In genomic region chr2:174596994-174597346, GRCh38 we compare ENCODE assay signal across 9 cellular contexts. TPM values are rescaled to one million over a fixed set of nuclear protein-coding genes. Genes with fewer than 3 reads are reported as not detected.
DNase-seq lines count a peak whose midpoint lies in the region; ATAC-seq and TF ChIP-seq lines count a peak whose summit lies in the region.
"Had no signal": no experiment of that assay in that cellular context is flagged by ENCODE, and none has a peak within 500 bp of the region (broad histone marks: within the 10 kb centered on the region; RNA-seq: fewer than 3 reads in every experiment).

No MANE protein-coding gene starts in this region.

- TF ChIP-seq CTCF in heart right ventricle (IDR thresholded peaks at IDR 0.05), result no peak
- no peak for TF ChIP-seq CTCF in upper lobe of left lung (IDR thresholded peaks at IDR 0.05)

- intact Hi-C loops in heart right ventricle (cut with DNase I), result loop anchor here in 1 of 10 donors (10.0 kb wide), 1 partner anchor 112 kb away; the partner anchor contains the start of gene GPR155
- intact Hi-C loops in cardiac septum (cut with DNase I), result no loop called here

- TF ChIP-seq POLR2A in upper lobe of left lung (IDR thresholded peaks at IDR 0.05), result no peak

- ATAC-seq in heart right ventricle (no peak), upper lobe of left lung (ENCODE audit: low FRiP score in 2 of 2) (no peak)
- ATAC-seq in activated T-helper 17 cell treated with anti-CD3 and anti-CD28 coated beads, Interleukin-2, amount 50 U/mL, for 72 hours (replicated peaks), result no peak

- DNase-seq in heart right ventricle (no peak), cardiac septum (ENCODE audit: low spot score) (no peak), upper lobe of left lung (no peak), Ammon's horn (ENCODE audit: low spot score) (no peak), GDM1 (lab: John Stamatoyannopoulos, UW) (no peak)
- DNase-seq in stimulated activated CD4-positive, alpha-beta T cell treated with anti-CD3 and anti-CD28 coated beads, Interleukin-4, amount 100 ng/mL, for 4 hours, result no peak
- DNase-seq: NCI-H1436 treated with DMSO at 0.1 percent for 48 hours had no signal

- peaks cover 42% of the 10 kb centered on the region for H3K4me1 Mint-ChIP-seq in activated T-helper 17 cell treated with anti-CD3 and anti-CD28 coated beads, Interleukin-2, amount 50 U/mL, for 72 hours

- peaks cover 52% of the 10 kb centered on the region for H3K36me3 Mint-ChIP-seq in activated T-helper 17 cell treated with anti-CD3 and anti-CD28 coated beads, Interleukin-2, amount 50 U/mL, for 72 hours (ENCODE audit: low read depth)

- TF ChIP-seq EP300 in upper lobe of left lung (IDR thresholded peaks at IDR 0.05), result no peak

- no peaks in the 10 kb centered on the region for H3K9me3 Mint-ChIP-seq in activated T-helper 17 cell treated with anti-CD3 and anti-CD28 coated beads, Interleukin-2, amount 50 U/mL, for 72 hours

- H3K27me3 ChIP-seq in heart right ventricle (no peaks in the 10 kb centered on the region), mononuclear cell (ENCODE audit: insufficient read depth, low read length) (no peaks in the 10 kb centered on the region), upper lobe of left lung (no peaks in the 10 kb centered on the region)

- H3K9me3 ChIP-seq in heart right ventricle, result no peaks in the 10 kb centered on the region
- no peaks in the 10 kb centered on the region for H3K9me3 ChIP-seq in mononuclear cell (ENCODE audit: low read depth, low read length)
- no peaks in the 10 kb centered on the region for H3K9me3 ChIP-seq in upper lobe of left lung

- peak overlapping the region; percentile 91 for H3K4me3 Mint-ChIP-seq in activated T-helper 17 cell treated with anti-CD3 and anti-CD28 coated beads, Interleukin-2, amount 50 U/mL, for 72 hours

- H3K27ac Mint-ChIP-seq in activated T-helper 17 cell treated with anti-CD3 and anti-CD28 coated beads, Interleukin-2, amount 50 U/mL, for 72 hours, result peak overlapping the region; percentile 97

- H3K4me3 ChIP-seq in heart right ventricle (peak overlapping the region in 6 of 10 donors; percentile 2 to 52 (median 30)), mononuclear cell (ENCODE audit: low read length) (peak overlapping the region; percentile 72), upper lobe of left lung (peak overlapping the region in 3 of 4 donors; percentile 9 to 36 (median 22))

- 81 to 85% methylated on average over 4 of the region's 4 CpGs for WGBS in heart right ventricle, 2 donors
- 62 to 71% methylated on average over 4 of the region's 4 CpGs for whole genome bisulfite sequencing in upper lobe of left lung, 2 donors

- H3K36me3 ChIP-seq in heart right ventricle (peaks cover 0 to 13% (median 0%) of the 10 kb centered on the region in 9 donors), upper lobe of left lung (no peaks in the 10 kb centered on the region)

- peak overlapping the region in 8 of 10 donors; percentile 3 to 98 (median 62) for H3K27ac ChIP-seq in heart right ventricle
- peak overlapping the region; percentile 76 to 89 (median 86) for H3K27ac ChIP-seq in upper lobe of left lung

- H3K27me3 Mint-ChIP-seq in activated T-helper 17 cell treated with anti-CD3 and anti-CD28 coated beads, Interleukin-2, amount 50 U/mL, for 72 hours, result no peaks in the 10 kb centered on the region

- peaks cover 0 to 98% (median 24%) of the 10 kb centered on the region in 9 donors for H3K4me1 ChIP-seq in heart right ventricle
- peaks cover 69% of the 10 kb centered on the region for H3K4me1 ChIP-seq in mononuclear cell (ENCODE audit: insufficient read depth, low read length)
- H3K4me1 ChIP-seq in upper lobe of left lung, result peaks cover 8 to 26% (median 23%) of the 10 kb centered on the region in 4 donors

RNA-seq across cellular contexts. Expression of gene WIPF1, which starts 0.6 kb away (rescaled TPM):
- 10 to 100 TPM; 12.4 to 48.1 (median 15.6) TPM for total RNA-seq in heart right ventricle
- polyA plus RNA-seq in heart right ventricle, result 10 to 100 TPM in 1 of 2 donors, 1 to 10 TPM in 1; 9.1 to 16.6 TPM
- total RNA-seq in cardiac septum, result 20.9 TPM
- total RNA-seq in activated T-helper 17 cell treated with anti-CD3 and anti-CD28 coated beads, Interleukin-2, amount 50 U/mL, for 72 hours, result 100 to 1,000 TPM; 180 to 334 TPM
- total RNA-seq in mononuclear cell, result 126 TPM
- 10 to 100 TPM; 25.1 to 79.0 (median 48.9) TPM for total RNA-seq in upper lobe of left lung

Comparison
In these comparisons a context has a peak if more than half of its experiments do, and no peak if none do; other contexts are left out.
1. H3K4me3 ChIP-seq: peak in every context shown above with its lines; median percentile 72 in mononuclear cell; 30 in heart right ventricle; 22 in upper lobe of left lung.